1 cellular context compared by ENCODE assay signal in genomic region chr12:25119020-25119419, GRCh38.
TF ChIP-seq lines count a peak whose summit lies in the region.

No MANE protein-coding gene starts in this region.

TF ChIP-seq in K562, 482 proteins besides CTCF, POLR2A, EP300 and RAD21 (continued from another document):
- TF ChIP-seq HNRNPLL (IDR thresholded peaks at IDR 0.05; ENCODE audit: low read depth, low read length, poor library complexity, severe bottlenecking) (no peak), ZNF57 (CRISPR knock-in tag; IDR thresholded peaks at IDR 0.05) (no peak), ZNF3 (CRISPR knock-in tag; IDR thresholded peaks at IDR 0.05) (no peak), BRD4 (IDR thresholded peaks at IDR 0.05) (no peak), LEF1 (IDR thresholded peaks at IDR 0.05) (no peak), KLF1 (tag; IDR thresholded peaks at IDR 0.05) (no peak), CREB5 (CRISPR knock-in tag; IDR thresholded peaks at IDR 0.05) (no peak), ZNF644 (tag; IDR thresholded peaks at IDR 0.05; ENCODE audit: low read depth) (no peak), NBN (IDR thresholded peaks at IDR 0.05; ENCODE audit: low read depth) (no peak), CEBPZ (IDR thresholded peaks at IDR 0.05; ENCODE audit: borderline replicate concordance, low read depth, low read length) (no peak), TCF3 (CRISPR knock-in tag; IDR thresholded peaks at IDR 0.05) (no peak), MIER1 (IDR thresholded peaks at IDR 0.05; ENCODE audit: low read depth) (no peak), SRF (CRISPR knock-in tag; IDR thresholded peaks at IDR 0.05) (no peak), NR1H2 (CRISPR knock-in tag; IDR thresholded peaks at IDR 0.05) (no peak), ZNF398 (CRISPR knock-in tag; IDR thresholded peaks at IDR 0.05) (no peak), ZNF224 (CRISPR knock-in tag; IDR thresholded peaks at IDR 0.05) (no peak)
- TF ChIP-seq, protein P1, sequence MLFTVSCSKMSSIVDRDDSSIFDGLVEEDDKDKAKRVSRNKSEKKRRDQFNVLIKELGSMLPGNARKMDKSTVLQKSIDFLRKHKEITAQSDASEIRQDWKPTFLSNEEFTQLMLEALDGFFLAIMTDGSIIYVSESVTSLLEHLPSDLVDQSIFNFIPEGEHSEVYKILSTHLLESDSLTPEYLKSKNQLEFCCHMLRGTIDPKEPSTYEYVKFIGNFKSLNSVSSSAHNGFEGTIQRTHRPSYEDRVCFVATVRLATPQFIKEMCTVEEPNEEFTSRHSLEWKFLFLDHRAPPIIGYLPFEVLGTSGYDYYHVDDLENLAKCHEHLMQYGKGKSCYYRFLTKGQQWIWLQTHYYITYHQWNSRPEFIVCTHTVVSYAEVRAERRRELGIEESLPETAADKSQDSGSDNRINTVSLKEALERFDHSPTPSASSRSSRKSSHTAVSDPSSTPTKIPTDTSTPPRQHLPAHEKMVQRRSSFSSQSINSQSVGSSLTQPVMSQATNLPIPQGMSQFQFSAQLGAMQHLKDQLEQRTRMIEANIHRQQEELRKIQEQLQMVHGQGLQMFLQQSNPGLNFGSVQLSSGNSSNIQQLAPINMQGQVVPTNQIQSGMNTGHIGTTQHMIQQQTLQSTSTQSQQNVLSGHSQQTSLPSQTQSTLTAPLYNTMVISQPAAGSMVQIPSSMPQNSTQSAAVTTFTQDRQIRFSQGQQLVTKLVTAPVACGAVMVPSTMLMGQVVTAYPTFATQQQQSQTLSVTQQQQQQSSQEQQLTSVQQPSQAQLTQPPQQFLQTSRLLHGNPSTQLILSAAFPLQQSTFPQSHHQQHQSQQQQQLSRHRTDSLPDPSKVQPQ (CRISPR knock-in tag; IDR thresholded peaks at IDR 0.05; ENCODE audit: borderline replicate concordance): no peak
- TF ChIP-seq, protein P2, sequence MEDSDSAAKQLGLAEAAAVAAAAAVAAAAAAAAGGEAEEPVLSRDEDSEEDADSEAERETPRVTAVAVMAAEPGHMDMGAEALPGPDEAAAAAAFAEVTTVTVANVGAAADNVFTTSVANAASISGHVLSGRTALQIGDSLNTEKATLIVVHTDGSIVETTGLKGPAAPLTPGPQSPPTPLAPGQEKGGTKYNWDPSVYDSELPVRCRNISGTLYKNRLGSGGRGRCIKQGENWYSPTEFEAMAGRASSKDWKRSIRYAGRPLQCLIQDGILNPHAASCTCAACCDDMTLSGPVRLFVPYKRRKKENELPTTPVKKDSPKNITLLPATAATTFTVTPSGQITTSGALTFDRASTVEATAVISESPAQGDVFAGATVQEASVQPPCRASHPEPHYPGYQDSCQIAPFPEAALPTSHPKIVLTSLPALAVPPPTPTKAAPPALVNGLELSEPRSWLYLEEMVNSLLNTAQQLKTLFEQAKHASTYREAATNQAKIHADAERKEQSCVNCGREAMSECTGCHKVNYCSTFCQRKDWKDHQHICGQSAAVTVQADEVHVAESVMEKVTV (CRISPR knock-in tag; IDR thresholded peaks at IDR 0.05): no peak
